ENCODE assay signal across 2 cellular contexts in genomic region chr7:157003445-157004049, GRCh38.
A peak's percentile ranks its signal among the peaks of the same experiment; 100 is the strongest.
TF ChIP-seq lines count a peak whose summit lies in the region.

No MANE protein-coding gene starts in this region.

TF ChIP-seq in H1, 55 proteins besides CTCF, POLR2A, EP300 and RAD21:
- 0 out of 2 replicates have a peak, but pooled peaks have one; percentile 35 for TF ChIP-seq TBP (IDR thresholded peaks at IDR 0.05; ENCODE audit: low read depth, low read length)
- no peak for TF ChIP-seq ATF3 (IDR thresholded peaks at IDR 0.05; ENCODE audit: insufficient read depth, low read depth, low read length)
- TF ChIP-seq CHD1 (IDR thresholded peaks at IDR 0.05; ENCODE audit: low read depth, low read length): no peak
- 0 out of 2 replicates have a peak, but pooled peaks have one; percentile 20 for TF ChIP-seq SP1 (IDR thresholded peaks at IDR 0.05; ENCODE audit: low read depth, low read length)
- peak; percentile 90; the same call in 1 of the 2 replicates for TF ChIP-seq TCF12 (IDR thresholded peaks at IDR 0.05; ENCODE audit: low read depth, low read length)
- TF ChIP-seq EGR1 (IDR thresholded peaks at IDR 0.05; ENCODE audit: borderline replicate concordance, low read depth, low read length): peak; percentile 49; the same call in 1 of the 2 replicates
- TF ChIP-seq CHD2 (IDR thresholded peaks at IDR 0.05; ENCODE audit: low read length): no peak

TF ChIP-seq in neural cell, 6 proteins besides CTCF, POLR2A, EP300 and RAD21:
- no peak for TF ChIP-seq REST (IDR thresholded peaks at IDR 0.05; ENCODE audit: borderline replicate concordance)
- peak; percentile 35 for TF ChIP-seq EZH2 (IDR thresholded peaks at IDR 0.05; ENCODE audit: borderline replicate concordance, insufficient read depth, low read length, poor library complexity, severe bottlenecking)
